Comparison of ENCODE assay signal across 3 cellular contexts in the genomic region with DNA sequence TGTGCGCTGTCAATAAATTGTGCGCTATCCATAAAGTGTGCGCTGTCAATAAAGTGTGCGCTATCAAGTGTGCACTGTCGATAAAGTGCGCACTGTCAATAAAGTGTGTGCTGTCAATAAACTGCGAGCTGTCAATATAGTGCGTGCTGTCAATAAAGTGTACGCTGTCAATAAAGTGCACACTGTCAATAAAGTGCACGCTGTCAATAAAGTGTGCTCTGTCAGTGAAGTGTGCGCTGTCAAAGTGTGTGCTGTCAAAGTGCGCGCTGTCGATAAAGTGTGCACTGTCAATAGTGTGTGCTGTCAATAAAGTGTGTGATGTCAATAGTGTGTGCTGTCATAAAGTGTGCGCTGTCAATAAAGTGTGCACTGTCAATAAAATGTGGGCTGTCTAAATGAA.
TF ChIP-seq lines count a peak whose summit lies in the region.

No MANE protein-coding gene starts in this region.

TF ChIP-seq in IMR-90, 13 proteins besides CTCF, POLR2A, EP300 and RAD21:
- TF ChIP-seq RCOR1 (IDR thresholded peaks at IDR 0.05; ENCODE audit: insufficient replicate concordance, low read length) (no peak), MXI1 (IDR thresholded peaks at IDR 0.05; ENCODE audit: borderline replicate concordance, low read depth, low read length) (no peak), SMC3 (IDR thresholded peaks at IDR 0.05; ENCODE audit: low read depth, low read length) (no peak), BHLHE40 (IDR thresholded peaks at IDR 0.05; ENCODE audit: low read depth, low read length) (no peak), NFE2L2 (IDR thresholded peaks at IDR 0.05; ENCODE audit: low read depth, low read length) (no peak)
TF ChIP-seq in IMR-90: peak in this region for 0.

TF ChIP-seq in K562, 482 proteins besides CTCF, POLR2A, EP300 and RAD21:
- TF ChIP-seq ZBTB33 (CRISPR knock-in tag; IDR thresholded peaks at IDR 0.05) (peak; percentile 84), MAX (CRISPR knock-in tag; IDR thresholded peaks at IDR 0.05) (no peak), TRIM24 (IDR thresholded peaks at IDR 0.05) (no peak)
- TF ChIP-seq, protein P1, sequence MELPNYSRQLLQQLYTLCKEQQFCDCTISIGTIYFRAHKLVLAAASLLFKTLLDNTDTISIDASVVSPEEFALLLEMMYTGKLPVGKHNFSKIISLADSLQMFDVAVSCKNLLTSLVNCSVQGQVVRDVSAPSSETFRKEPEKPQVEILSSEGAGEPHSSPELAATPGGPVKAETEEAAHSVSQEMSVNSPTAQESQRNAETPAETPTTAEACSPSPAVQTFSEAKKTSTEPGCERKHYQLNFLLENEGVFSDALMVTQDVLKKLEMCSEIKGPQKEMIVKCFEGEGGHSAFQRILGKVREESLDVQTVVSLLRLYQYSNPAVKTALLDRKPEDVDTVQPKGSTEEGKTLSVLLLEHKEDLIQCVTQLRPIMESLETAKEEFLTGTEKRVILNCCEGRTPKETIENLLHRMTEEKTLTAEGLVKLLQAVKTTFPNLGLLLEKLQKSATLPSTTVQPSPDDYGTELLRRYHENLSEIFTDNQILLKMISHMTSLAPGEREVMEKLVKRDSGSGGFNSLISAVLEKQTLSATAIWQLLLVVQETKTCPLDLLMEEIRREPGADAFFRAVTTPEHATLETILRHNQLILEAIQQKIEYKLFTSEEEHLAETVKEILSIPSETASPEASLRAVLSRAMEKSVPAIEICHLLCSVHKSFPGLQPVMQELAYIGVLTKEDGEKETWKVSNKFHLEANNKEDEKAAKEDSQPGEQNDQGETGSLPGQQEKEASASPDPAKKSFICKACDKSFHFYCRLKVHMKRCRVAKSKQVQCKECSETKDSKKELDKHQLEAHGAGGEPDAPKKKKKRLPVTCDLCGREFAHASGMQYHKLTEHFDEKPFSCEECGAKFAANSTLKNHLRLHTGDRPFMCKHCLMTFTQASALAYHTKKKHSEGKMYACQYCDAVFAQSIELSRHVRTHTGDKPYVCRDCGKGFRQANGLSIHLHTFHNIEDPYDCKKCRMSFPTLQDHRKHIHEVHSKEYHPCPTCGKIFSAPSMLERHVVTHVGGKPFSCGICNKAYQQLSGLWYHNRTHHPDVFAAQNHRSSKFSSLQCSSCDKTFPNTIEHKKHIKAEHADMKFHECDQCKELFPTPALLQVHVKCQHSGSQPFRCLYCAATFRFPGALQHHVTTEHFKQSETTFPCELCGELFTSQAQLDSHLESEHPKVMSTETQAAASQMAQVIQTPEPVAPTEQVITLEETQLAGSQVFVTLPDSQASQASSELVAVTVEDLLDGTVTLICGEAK (IDR thresholded peaks at IDR 0.05): peak; percentile 85
- TF ChIP-seq, protein P1 (CRISPR knock-in tag; IDR thresholded peaks at IDR 0.05): peak; percentile 91

TF ChIP-seq in neural cell, 6 proteins besides CTCF, POLR2A, EP300 and RAD21:
- TF ChIP-seq, protein P2, sequence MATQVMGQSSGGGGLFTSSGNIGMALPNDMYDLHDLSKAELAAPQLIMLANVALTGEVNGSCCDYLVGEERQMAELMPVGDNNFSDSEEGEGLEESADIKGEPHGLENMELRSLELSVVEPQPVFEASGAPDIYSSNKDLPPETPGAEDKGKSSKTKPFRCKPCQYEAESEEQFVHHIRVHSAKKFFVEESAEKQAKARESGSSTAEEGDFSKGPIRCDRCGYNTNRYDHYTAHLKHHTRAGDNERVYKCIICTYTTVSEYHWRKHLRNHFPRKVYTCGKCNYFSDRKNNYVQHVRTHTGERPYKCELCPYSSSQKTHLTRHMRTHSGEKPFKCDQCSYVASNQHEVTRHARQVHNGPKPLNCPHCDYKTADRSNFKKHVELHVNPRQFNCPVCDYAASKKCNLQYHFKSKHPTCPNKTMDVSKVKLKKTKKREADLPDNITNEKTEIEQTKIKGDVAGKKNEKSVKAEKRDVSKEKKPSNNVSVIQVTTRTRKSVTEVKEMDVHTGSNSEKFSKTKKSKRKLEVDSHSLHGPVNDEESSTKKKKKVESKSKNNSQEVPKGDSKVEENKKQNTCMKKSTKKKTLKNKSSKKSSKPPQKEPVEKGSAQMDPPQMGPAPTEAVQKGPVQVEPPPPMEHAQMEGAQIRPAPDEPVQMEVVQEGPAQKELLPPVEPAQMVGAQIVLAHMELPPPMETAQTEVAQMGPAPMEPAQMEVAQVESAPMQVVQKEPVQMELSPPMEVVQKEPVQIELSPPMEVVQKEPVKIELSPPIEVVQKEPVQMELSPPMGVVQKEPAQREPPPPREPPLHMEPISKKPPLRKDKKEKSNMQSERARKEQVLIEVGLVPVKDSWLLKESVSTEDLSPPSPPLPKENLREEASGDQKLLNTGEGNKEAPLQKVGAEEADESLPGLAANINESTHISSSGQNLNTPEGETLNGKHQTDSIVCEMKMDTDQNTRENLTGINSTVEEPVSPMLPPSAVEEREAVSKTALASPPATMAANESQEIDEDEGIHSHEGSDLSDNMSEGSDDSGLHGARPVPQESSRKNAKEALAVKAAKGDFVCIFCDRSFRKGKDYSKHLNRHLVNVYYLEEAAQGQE (IDR thresholded peaks at IDR 0.05; ENCODE audit: borderline replicate concordance): no peak
- TF ChIP-seq POLR2AphosphoS5 (IDR thresholded peaks at IDR 0.05): no peak
- no peak for TF ChIP-seq MXI1 (conservative IDR thresholded peaks at IDR 0.05; ENCODE audit: poor library complexity, severe bottlenecking)
- TF ChIP-seq EZH2 (IDR thresholded peaks at IDR 0.05; ENCODE audit: borderline replicate concordance, insufficient read depth, low read length, poor library complexity, severe bottlenecking): no peak
- TF ChIP-seq TAF1 (IDR thresholded peaks at IDR 0.05; ENCODE audit: low read depth): no peak
- TF ChIP-seq SMC3 (conservative IDR thresholded peaks at IDR 0.05; ENCODE audit: poor library complexity): no peak
